ENCODE assay signal across 8 cellular contexts in genomic region chr7:4830176-4830575, GRCh38. TPM values are rescaled to one million over a fixed set of nuclear protein-coding genes. Genes with fewer than 3 reads are reported as not detected.
DNase-seq lines count a peak whose midpoint lies in the region; ATAC-seq and TF ChIP-seq lines count a peak whose summit lies in the region.

No MANE protein-coding gene starts in this region.

- H2AFZ ChIP-seq in PC-9 = no peak overlapping the region

- intact Hi-C loops in PC-9 (cut with micrococcal nuclease; ENCODE audit: unreplicated experiment) (no loop called here), Right ventricle myocardium superior (cut with DNase I) (loop anchor here (10.0 kb wide), 1 partner anchor 885 kb away; no protein-coding TSS in a partner anchor)
- intact Hi-C loops in activated T-helper 2 cell treated with anti-CD3 and anti-CD28 coated beads, Interferon-gamma antibody, Interleukin-2, Interleukin-4, amounts not matched to agents 10 μg/mL and 5 μg/mL and 100 μg/mL, durations not matched to agents 14 hours and 24 hours and 36 hours (cut with micrococcal nuclease) = loop anchor here (2.0 kb wide), 1 partner anchor 53 kb away; the partner anchor contains the start of gene RADIL

- H3K27ac ChIP-seq in PC-9 = no peak overlapping the region

- H3K4me1 ChIP-seq in PC-9 (replicated peaks; ENCODE audit: insufficient read depth) = 0 out of 2 replicates have a peak, but pooled peaks cover 7% of the 10 kb centered on the region

- no peaks in the 10 kb centered on the region for H3K9me3 Mint-ChIP-seq in activated T-helper 2 cell treated with anti-CD3 and anti-CD28 coated beads, Interferon-gamma antibody, Interleukin-2, Interleukin-4, amounts not matched to agents 10 μg/mL and 5 μg/mL and 100 μg/mL, durations not matched to agents 14 hours and 24 hours and 36 hours

- peaks cover 2% of the 10 kb centered on the region for H3K4me1 Mint-ChIP-seq in activated T-helper 2 cell treated with anti-CD3 and anti-CD28 coated beads, Interferon-gamma antibody, Interleukin-2, Interleukin-4, amounts not matched to agents 10 μg/mL and 5 μg/mL and 100 μg/mL, durations not matched to agents 14 hours and 24 hours and 36 hours (ENCODE audit: low read depth)

- no peak overlapping the region for H3K4me2 ChIP-seq in PC-9

- no peaks in the 10 kb centered on the region for H4K20me1 ChIP-seq in PC-9 (ENCODE audit: insufficient read depth)

- ATAC-seq in GM21528 (IDR thresholded peaks at IDR 0.05; ENCODE audit: low FRiP score, unreplicated experiment) (peak; percentile 50), Right ventricle myocardium superior (ENCODE audit: poor library complexity) (peak; percentile 84), GM21737 (IDR thresholded peaks at IDR 0.05; ENCODE audit: unreplicated experiment) (no peak)

- no TSS peak for BruUV-seq in PC-9 (replicated peaks; lab: Mats Ljungman, UMichigan)

- no peaks in the 10 kb centered on the region for H3K79me2 ChIP-seq in PC-9 (ENCODE audit: low read depth)

- H3K9me3 ChIP-seq in PC-9 (ENCODE audit: insufficient read depth, low read depth) = no peaks in the 10 kb centered on the region

- H3K36me3 ChIP-seq in PC-9 (ENCODE audit: low read depth) = no peaks in the 10 kb centered on the region

- no peaks in the 10 kb centered on the region for H3K36me3 Mint-ChIP-seq in activated T-helper 2 cell treated with anti-CD3 and anti-CD28 coated beads, Interferon-gamma antibody, Interleukin-2, Interleukin-4, amounts not matched to agents 10 μg/mL and 5 μg/mL and 100 μg/mL, durations not matched to agents 14 hours and 24 hours and 36 hours (ENCODE audit: low read depth)

- H3K4me3 Mint-ChIP-seq in activated T-helper 2 cell treated with anti-CD3 and anti-CD28 coated beads, Interferon-gamma antibody, Interleukin-2, Interleukin-4, amounts not matched to agents 10 μg/mL and 5 μg/mL and 100 μg/mL, durations not matched to agents 14 hours and 24 hours and 36 hours (ENCODE audit: low read depth) = no peak overlapping the region

- H3F3A ChIP-seq in PC-9 (ENCODE audit: insufficient read depth, low read depth) = peaks cover 8% of the 10 kb centered on the region; the same call in 1 of the 2 replicates

- H3K27ac Mint-ChIP-seq in activated T-helper 2 cell treated with anti-CD3 and anti-CD28 coated beads, Interferon-gamma antibody, Interleukin-2, Interleukin-4, amounts not matched to agents 10 μg/mL and 5 μg/mL and 100 μg/mL, durations not matched to agents 14 hours and 24 hours and 36 hours = no peak overlapping the region

- no peaks in the 10 kb centered on the region for H3K27me3 Mint-ChIP-seq in activated T-helper 2 cell treated with anti-CD3 and anti-CD28 coated beads, Interferon-gamma antibody, Interleukin-2, Interleukin-4, amounts not matched to agents 10 μg/mL and 5 μg/mL and 100 μg/mL, durations not matched to agents 14 hours and 24 hours and 36 hours (ENCODE audit: low read depth)

- peak; percentile 66 for TF ChIP-seq CTCF in PC-9 (conservative IDR thresholded peaks at IDR 0.05)

- peaks cover 62% of the 10 kb centered on the region for H3K27me3 ChIP-seq in PC-9 (ENCODE audit: insufficient read depth, low read depth)

- no peak overlapping the region for H3K4me3 ChIP-seq in PC-9

- CTCF ChIA-PET in PC-9 (lab: Charles Lee) = interaction anchor here (0.6 kb wide), 2 partner anchors 328 to 990 kb away, joined by 3 to 7 read pairs; no protein-coding TSS in a partner anchor

- H3K9me2 ChIP-seq in PC-9 (ENCODE audit: insufficient read depth) = no peaks in the 10 kb centered on the region

- peak; percentile 66 for DNase-seq in CD1c-positive myeloid dendritic cell (ENCODE audit: extremely low spot score)
- DNase-seq in PC-9 = peak in 1 of 2 experiments; percentile 33
- DNase-seq in activated T-helper 2 cell treated with anti-CD3 and anti-CD28 coated beads, Interferon-gamma antibody, Interleukin-2, Interleukin-4, amounts not matched to agents 10 μg/mL and 5 μg/mL and 100 μg/mL, durations not matched to agents 14 hours and 24 hours and 36 hours (ENCODE audit: low spot score) = peak; percentile 31
- peak; percentile 77 for DNase-seq in Right ventricle myocardium superior
- DNase-seq in retina = peak; percentile 79
- no peak for DNase-seq in globus pallidus (ENCODE audit: low spot score)

- POLR2A ChIA-PET in PC-9 (lab: Charles Lee; ENCODE audit: unreplicated experiment) = no interaction called here

RNA-seq across cellular contexts. Expression of gene PAPOLB, which starts 31.7 kb away (rescaled TPM):
- total RNA-seq in PC-9 (2021) (not detected in 2 replicates), Right ventricle myocardium superior (0.05 TPM)
- not detected in 2 replicates for total RNA-seq in activated T-helper 2 cell treated with anti-CD3 and anti-CD28 coated beads, Interferon-gamma antibody, Interleukin-2, Interleukin-4, amounts not matched to agents 10 μg/mL and 5 μg/mL and 100 μg/mL, durations not matched to agents 14 hours and 24 hours and 36 hours

RNA-seq across cellular contexts. Expression of gene RADIL, which starts 53.3 kb away (rescaled TPM):
- total RNA-seq in PC-9 (2021) = 0.35 and 0.73 TPM in 2 replicates
- 0.16 and 0.78 TPM in 2 replicates for total RNA-seq in activated T-helper 2 cell treated with anti-CD3 and anti-CD28 coated beads, Interferon-gamma antibody, Interleukin-2, Interleukin-4, amounts not matched to agents 10 μg/mL and 5 μg/mL and 100 μg/mL, durations not matched to agents 14 hours and 24 hours and 36 hours
- 4.0 TPM for total RNA-seq in Right ventricle myocardium superior

RNA-seq across cellular contexts. Expression of gene AP5Z1, which starts 54.8 kb away (rescaled TPM):
- total RNA-seq in PC-9 (2021) = 40.6 and 44.0 TPM in 2 replicates
- total RNA-seq in activated T-helper 2 cell treated with anti-CD3 and anti-CD28 coated beads, Interferon-gamma antibody, Interleukin-2, Interleukin-4, amounts not matched to agents 10 μg/mL and 5 μg/mL and 100 μg/mL, durations not matched to agents 14 hours and 24 hours and 36 hours = 41.5 and 45.9 TPM in 2 replicates
- total RNA-seq in Right ventricle myocardium superior = 12.7 TPM
